3 cellular contexts compared by ENCODE assay signal in genomic region chr2:131150109-131150508, GRCh38. TPM values are rescaled to one million over a fixed set of nuclear protein-coding genes. Genes with fewer than 3 reads are reported as not detected.
"Had no signal": no experiment of that assay in that cellular context is flagged by ENCODE, and none has a peak within 500 bp of the region (broad histone marks: within the 10 kb centered on the region; RNA-seq: fewer than 3 reads in every experiment).

No MANE protein-coding gene starts in this region.

RNA-seq across cellular contexts. Expression of gene POTEE, which starts 59.2 kb away (rescaled TPM):
- total RNA-seq: LHCN-M2, MCF 10A, NCI-H460 had no signal
